17 cellular contexts compared by ENCODE assay signal in genomic region chr2:144470819-144471218, GRCh38. TPM values are rescaled to one million over a fixed set of nuclear protein-coding genes. Genes with fewer than 3 reads are reported as not detected.
DNase-seq lines count a peak whose midpoint lies in the region; ATAC-seq, FAIRE-seq and TF ChIP-seq lines count a peak whose summit lies in the region.
"Had no signal": no experiment of that assay in that cellular context is flagged by ENCODE, and none has a peak within 500 bp of the region (broad histone marks: within the 10 kb centered on the region; RNA-seq: fewer than 3 reads in every experiment).

No MANE protein-coding gene starts in this region.

- H3K4me1 Mint-ChIP-seq in stimulated activated naive CD8-positive, alpha-beta T cell treated with anti-CD3 and anti-CD28 coated beads, Interleukin-15, Interleukin-2, amounts not matched to agents 100 ng/mL and 50 ng/mL, for 24 hours (ENCODE audit: low read depth): peaks cover 19% of the 10 kb centered on the region

- intact Hi-C loops in K562 (cut with micrococcal nuclease): no loop called here
- intact Hi-C loops in tibial artery (cut with DNase I; ENCODE audit: low total_unique reads): no loop called here

- no peak for ATAC-seq in stimulated activated naive CD8-positive, alpha-beta T cell treated with anti-CD3 and anti-CD28 coated beads, Interleukin-15, Interleukin-2, amounts not matched to agents 100 U/mL and 50 U/mL, for 24 hours
- ATAC-seq in K562 (no peak), GM21367 (IDR thresholded peaks at IDR 0.05; ENCODE audit: unreplicated experiment) (no peak)
- ATAC-seq: right cardiac atrium had no signal

- H3K36me3 ChIP-seq in K562 (ENCODE audit: control insufficient read depth, insufficient read depth, low read length) (peaks cover 94% of the 10 kb centered on the region), tibial artery (no peaks in the 10 kb centered on the region)

- no TSS peak for BruUV-seq in K562 (replicated peaks; lab: Mats Ljungman, UMichigan)

- H3K79me2 ChIP-seq in K562 (ENCODE audit: control insufficient read depth, insufficient read depth, low read length): peaks cover 100% of the 10 kb centered on the region

- H3K9me1 ChIP-seq in K562 (ENCODE audit: control insufficient read depth, insufficient read depth, low read length): no peaks in the 10 kb centered on the region

- no peak overlapping the region for H3K4me2 ChIP-seq in K562 (ENCODE audit: insufficient read depth, low read length)

- peak overlapping the region; percentile 45 for H3K4me3 Mint-ChIP-seq in stimulated activated naive CD8-positive, alpha-beta T cell treated with anti-CD3 and anti-CD28 coated beads, Interleukin-15, Interleukin-2, amounts not matched to agents 100 ng/mL and 50 ng/mL, for 24 hours

- peaks cover 9% of the 10 kb centered on the region for H3K36me3 Mint-ChIP-seq in stimulated activated naive CD8-positive, alpha-beta T cell treated with anti-CD3 and anti-CD28 coated beads, Interleukin-15, Interleukin-2, amounts not matched to agents 100 ng/mL and 50 ng/mL, for 24 hours (ENCODE audit: low read depth)

- H3K27ac ChIP-seq in K562 (ENCODE audit: extremely low read depth, low read depth, low read length): no peak overlapping the region
- no peak overlapping the region for H3K27ac ChIP-seq in tibial artery

- POLR2A ChIA-PET in K562 (lab: Yijun Ruan, JAX): interaction anchor here (0.6 kb wide), 1 partner anchor 1283 kb away, joined by 3 read pairs; no protein-coding TSS in a partner anchor

- H3K9me3 ChIP-seq in K562 (replicated peaks; ENCODE audit: control insufficient read depth, insufficient read depth, low read depth, low read length): no peaks in the 10 kb centered on the region
- H3K9me3 ChIP-seq in tibial artery: no peaks in the 10 kb centered on the region

- no peaks in the 10 kb centered on the region for H3K9me3 Mint-ChIP-seq in stimulated activated naive CD8-positive, alpha-beta T cell treated with anti-CD3 and anti-CD28 coated beads, Interleukin-15, Interleukin-2, amounts not matched to agents 100 ng/mL and 50 ng/mL, for 24 hours
- H3K9me3 Mint-ChIP-seq: nephron had no signal

- H3K27me3 ChIP-seq in K562 (ENCODE audit: control insufficient read depth in 2 of 2, insufficient read depth in 2 of 2, low read length in 2 of 2) (no peaks in the 10 kb centered on the region), tibial artery (no peaks in the 10 kb centered on the region)

- H4K20me1 ChIP-seq in K562 (replicated peaks; ENCODE audit: control insufficient read depth, insufficient read depth, low read length): peaks cover 11% of the 10 kb centered on the region; the same call in 1 of the 2 replicates

- H3K4me1 ChIP-seq in K562 (replicated peaks in 1 of 2; ENCODE audit: control insufficient read depth in 2 of 2, insufficient read depth in 2 of 2, low read length in 2 of 2): peaks cover 0 to 7% of the 10 kb centered on the region in 2 experiments; a peak in 3 of 5 replicates
- peaks cover 0 to 78% (median 28%) of the 10 kb centered on the region in 4 donors for H3K4me1 ChIP-seq in tibial artery

- no peak for TF ChIP-seq CTCF in K562 (IDR thresholded peaks at IDR 0.05 in 2 of 3, conservative IDR thresholded peaks at IDR 0.05 in 1 of 3; ENCODE audit: insufficient read depth in 2 of 3, low read depth in 1 of 3, low read length in 3 of 3)
- TF ChIP-seq CTCF in tibial artery (IDR thresholded peaks at IDR 0.05): no peak

- no peak overlapping the region for H3K9ac ChIP-seq in K562 (ENCODE audit: insufficient read depth in 1 of 2, low read depth in 2 of 2, low read length in 2 of 2)

- 89% methylated on average over 3 of the region's 3 CpGs for WGBS in K562 (ENCODE audit: insufficient coverage, low coverage, missing lambda C conversion rate)

- TF ChIP-seq RAD21 in K562 (CRISPR knock-in tag; conservative IDR thresholded peaks at IDR 0.05 in 1 of 2, IDR thresholded peaks at IDR 0.05 in 1 of 2): no peak

- no peak for DNase-seq in stimulated activated naive CD8-positive, alpha-beta T cell treated with anti-CD3 and anti-CD28 coated beads, Interleukin-15, Interleukin-2, amounts not matched to agents 100 U/mL and 50 U/mL, for 24 hours
- no peak for DNase-seq in K562 (ENCODE audit: extremely low read depth in 1 of 4, low spot score in 3 of 4)
- peak; percentile 15 for DNase-seq in left kidney (ENCODE audit: low read depth, low spot score)
- no peak for DNase-seq in NCI-H2029 treated with DMSO at 0.1 percent for 48 hours (lab: John Stamatoyannopoulos, UW)
- no peak for DNase-seq in tibial artery
- no peak for DNase-seq in RCC 7860 (ENCODE audit: low spot score)
- DNase-seq: activated CD8-positive, alpha-beta memory T cell treated with anti-CD3 and anti-CD28 coated beads, Interleukin-2, amount 50 U/mL, for 4 hours; cortex of kidney; MV-4-11; NCI-H2171 treated with DMSO at 0.1 percent for 48 hours; right cardiac atrium; stimulated activated naive CD4-positive, alpha-beta T cell had no signal

- H3K27me3 Mint-ChIP-seq in stimulated activated naive CD8-positive, alpha-beta T cell treated with anti-CD3 and anti-CD28 coated beads, Interleukin-15, Interleukin-2, amounts not matched to agents 100 ng/mL and 50 ng/mL, for 24 hours: no peaks in the 10 kb centered on the region

- in situ Hi-C loops in K562 (cut with MboI): no loop called here

- H3K27ac Mint-ChIP-seq in stimulated activated naive CD8-positive, alpha-beta T cell treated with anti-CD3 and anti-CD28 coated beads, Interleukin-15, Interleukin-2, amounts not matched to agents 100 ng/mL and 50 ng/mL, for 24 hours: peak overlapping the region; percentile 88

- no peak overlapping the region for H2AFZ ChIP-seq in K562 (ENCODE audit: low read depth, low read length)

- no peak overlapping the region for H3K4me3 ChIP-seq in K562
- no peak overlapping the region for H3K4me3 ChIP-seq in tibial artery
- H3K4me3 ChIP-seq: lung had no signal

- FAIRE-seq in K562 (lab: Jason Lieb, UNC): no peak
- FAIRE-seq in RCC 7860 (lab: Jason Lieb, UNC): no peak

- no peak for TF ChIP-seq POLR2A in K562 (conservative IDR thresholded peaks at IDR 0.05)

- CTCF ChIA-PET in K562 (lab: Yijun Ruan, JAX; ENCODE audit: low intra/inter-chr PET ratio): no interaction called here

- TF ChIP-seq EP300 in K562 (IDR thresholded peaks at IDR 0.05; ENCODE audit: low read length): no peak

TF ChIP-seq in K562, 482 proteins besides CTCF, POLR2A, EP300 and RAD21:
- TF ChIP-seq POLR2AphosphoS2 (IDR thresholded peaks at IDR 0.05; ENCODE audit: low read length) (0 out of 2 replicates have a peak, but pooled peaks have one; percentile 29), HNRNPUL1 (IDR thresholded peaks at IDR 0.05; ENCODE audit: low read length) (no peak)
- TF ChIP-seq, protein P1, sequence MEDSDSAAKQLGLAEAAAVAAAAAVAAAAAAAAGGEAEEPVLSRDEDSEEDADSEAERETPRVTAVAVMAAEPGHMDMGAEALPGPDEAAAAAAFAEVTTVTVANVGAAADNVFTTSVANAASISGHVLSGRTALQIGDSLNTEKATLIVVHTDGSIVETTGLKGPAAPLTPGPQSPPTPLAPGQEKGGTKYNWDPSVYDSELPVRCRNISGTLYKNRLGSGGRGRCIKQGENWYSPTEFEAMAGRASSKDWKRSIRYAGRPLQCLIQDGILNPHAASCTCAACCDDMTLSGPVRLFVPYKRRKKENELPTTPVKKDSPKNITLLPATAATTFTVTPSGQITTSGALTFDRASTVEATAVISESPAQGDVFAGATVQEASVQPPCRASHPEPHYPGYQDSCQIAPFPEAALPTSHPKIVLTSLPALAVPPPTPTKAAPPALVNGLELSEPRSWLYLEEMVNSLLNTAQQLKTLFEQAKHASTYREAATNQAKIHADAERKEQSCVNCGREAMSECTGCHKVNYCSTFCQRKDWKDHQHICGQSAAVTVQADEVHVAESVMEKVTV (CRISPR knock-in tag; IDR thresholded peaks at IDR 0.05): no peak

RNA-seq across cellular contexts. Expression of gene ZEB2, which starts 49.1 kb away (rescaled TPM):
- 342 and 614 TPM in 2 replicates for total RNA-seq in K562 (2011; cell fraction: chromatin; rRNA removed; ENCODE audit: low replicate concordance)
- 113 and 153 TPM in 2 replicates for total RNA-seq in K562 (2011; cell fraction: nucleolus; rRNA removed)
- total RNA-seq in K562 (2011; cell fraction: nucleoplasm; rRNA removed): 327 and 692 TPM in 2 replicates
- total RNA-seq in K562 (2014; rRNA removed): 65.0 and 72.3 TPM in 2 replicates
- total RNA-seq in K562 (2014; rRNA removed; fragmentation: Illumina TruSeq; extraction: Trizol): 87.9 and 96.2 TPM in 2 replicates
- 82.2 and 85.8 TPM in 2 replicates for total RNA-seq in K562 (2015; rRNA removed; fragmentation: Illumina TruSeq; extraction: Trizol)
- total RNA-seq in K562 (2021): 101 and 113 TPM in 2 replicates
- 66.9 and 73.3 TPM in 2 replicates for polyA plus RNA-seq in K562 (2011; rRNA removed)
- 37.5 and 39.9 TPM in 2 replicates for polyA plus RNA-seq in K562 (2011; cell fraction: cytosol; rRNA removed)
- polyA plus RNA-seq in K562 (2011; cell fraction: nucleus; rRNA removed): 143 and 148 TPM in 2 replicates
- 33.6 and 40.1 TPM in 2 replicates for polyA plus RNA-seq in K562 (2012)
- polyA plus RNA-seq in K562 (2014; fragmentation: Illumina TruSeq; extraction: Trizol): 52.2 and 57.2 TPM in 2 replicates
- polyA plus RNA-seq in K562 (2014; fragmentation: Nextera tagmentation; extraction: Ambion mirVana): 10 to 100 TPM; 15.1 to 30.1 TPM
- polyA plus RNA-seq in K562 (2014; rRNA removed): 46.5 and 50.2 TPM in 2 replicates
- polyA minus RNA-seq in K562 (2011; rRNA and poly(A)+ RNA removed): 369 and 399 TPM in 2 replicates
- polyA minus RNA-seq in K562 (2011; cell fraction: cytosol; rRNA and poly(A)+ RNA removed): 41.4 and 51.2 TPM in 2 replicates
- 431 and 576 TPM in 2 replicates for polyA minus RNA-seq in K562 (2011; cell fraction: nucleus; rRNA and poly(A)+ RNA removed)
- total RNA-seq: HT-29 had no signal
